Comparison of ENCODE assay signal across 1 cellular context in the genomic region with DNA sequence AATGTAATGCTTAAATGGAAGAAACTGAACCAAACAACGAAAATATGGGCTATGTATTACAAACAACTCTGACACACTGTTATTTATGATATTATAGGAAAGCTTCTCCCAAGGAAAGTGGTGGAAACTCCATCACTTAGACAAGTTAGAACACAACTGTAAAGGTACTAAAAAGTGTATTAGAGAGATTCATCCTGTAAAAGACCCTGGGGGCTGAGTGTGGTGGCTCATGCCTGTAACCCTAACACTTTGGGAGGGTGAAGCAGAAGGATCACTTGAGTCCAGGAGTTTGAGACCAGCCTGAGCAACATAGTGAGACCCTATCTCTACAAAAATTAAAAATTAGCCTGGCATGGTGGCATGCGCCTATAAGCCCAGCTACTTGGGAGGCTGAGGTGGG.
TF ChIP-seq lines count a peak whose summit lies in the region.

No MANE protein-coding gene starts in this region.

TF ChIP-seq in K562, 482 proteins besides CTCF, POLR2A, EP300 and RAD21 (continued from another document):
- TF ChIP-seq, protein P1, sequence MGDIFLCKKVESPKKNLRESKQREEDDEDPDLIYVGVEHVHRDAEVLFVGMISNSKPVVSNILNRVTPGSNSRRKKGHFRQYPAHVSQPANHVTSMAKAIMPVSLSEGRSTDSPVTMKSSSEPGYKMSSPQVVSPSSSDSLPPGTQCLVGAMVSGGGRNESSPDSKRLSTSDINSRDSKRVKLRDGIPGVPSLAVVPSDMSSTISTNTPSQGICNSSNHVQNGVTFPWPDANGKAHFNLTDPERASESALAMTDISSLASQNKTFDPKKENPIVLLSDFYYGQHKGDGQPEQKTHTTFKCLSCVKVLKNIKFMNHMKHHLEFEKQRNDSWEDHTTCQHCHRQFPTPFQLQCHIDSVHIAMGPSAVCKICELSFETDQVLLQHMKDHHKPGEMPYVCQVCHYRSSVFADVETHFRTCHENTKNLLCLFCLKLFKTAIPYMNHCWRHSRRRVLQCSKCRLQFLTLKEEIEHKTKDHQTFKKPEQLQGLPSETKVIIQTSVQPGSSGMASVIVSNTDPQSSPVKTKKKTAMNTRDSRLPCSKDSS (IDR thresholded peaks at IDR 0.05; ENCODE audit: low read depth, partially characterized antibody) = peak; percentile 65
- TF ChIP-seq, protein P2, sequence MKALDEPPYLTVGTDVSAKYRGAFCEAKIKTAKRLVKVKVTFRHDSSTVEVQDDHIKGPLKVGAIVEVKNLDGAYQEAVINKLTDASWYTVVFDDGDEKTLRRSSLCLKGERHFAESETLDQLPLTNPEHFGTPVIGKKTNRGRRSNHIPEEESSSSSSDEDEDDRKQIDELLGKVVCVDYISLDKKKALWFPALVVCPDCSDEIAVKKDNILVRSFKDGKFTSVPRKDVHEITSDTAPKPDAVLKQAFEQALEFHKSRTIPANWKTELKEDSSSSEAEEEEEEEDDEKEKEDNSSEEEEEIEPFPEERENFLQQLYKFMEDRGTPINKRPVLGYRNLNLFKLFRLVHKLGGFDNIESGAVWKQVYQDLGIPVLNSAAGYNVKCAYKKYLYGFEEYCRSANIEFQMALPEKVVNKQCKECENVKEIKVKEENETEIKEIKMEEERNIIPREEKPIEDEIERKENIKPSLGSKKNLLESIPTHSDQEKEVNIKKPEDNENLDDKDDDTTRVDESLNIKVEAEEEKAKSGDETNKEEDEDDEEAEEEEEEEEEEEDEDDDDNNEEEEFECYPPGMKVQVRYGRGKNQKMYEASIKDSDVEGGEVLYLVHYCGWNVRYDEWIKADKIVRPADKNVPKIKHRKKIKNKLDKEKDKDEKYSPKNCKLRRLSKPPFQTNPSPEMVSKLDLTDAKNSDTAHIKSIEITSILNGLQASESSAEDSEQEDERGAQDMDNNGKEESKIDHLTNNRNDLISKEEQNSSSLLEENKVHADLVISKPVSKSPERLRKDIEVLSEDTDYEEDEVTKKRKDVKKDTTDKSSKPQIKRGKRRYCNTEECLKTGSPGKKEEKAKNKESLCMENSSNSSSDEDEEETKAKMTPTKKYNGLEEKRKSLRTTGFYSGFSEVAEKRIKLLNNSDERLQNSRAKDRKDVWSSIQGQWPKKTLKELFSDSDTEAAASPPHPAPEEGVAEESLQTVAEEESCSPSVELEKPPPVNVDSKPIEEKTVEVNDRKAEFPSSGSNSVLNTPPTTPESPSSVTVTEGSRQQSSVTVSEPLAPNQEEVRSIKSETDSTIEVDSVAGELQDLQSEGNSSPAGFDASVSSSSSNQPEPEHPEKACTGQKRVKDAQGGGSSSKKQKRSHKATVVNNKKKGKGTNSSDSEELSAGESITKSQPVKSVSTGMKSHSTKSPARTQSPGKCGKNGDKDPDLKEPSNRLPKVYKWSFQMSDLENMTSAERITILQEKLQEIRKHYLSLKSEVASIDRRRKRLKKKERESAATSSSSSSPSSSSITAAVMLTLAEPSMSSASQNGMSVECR (CRISPR knock-in tag; IDR thresholded peaks at IDR 0.05) = no peak
- TF ChIP-seq, protein P3, sequence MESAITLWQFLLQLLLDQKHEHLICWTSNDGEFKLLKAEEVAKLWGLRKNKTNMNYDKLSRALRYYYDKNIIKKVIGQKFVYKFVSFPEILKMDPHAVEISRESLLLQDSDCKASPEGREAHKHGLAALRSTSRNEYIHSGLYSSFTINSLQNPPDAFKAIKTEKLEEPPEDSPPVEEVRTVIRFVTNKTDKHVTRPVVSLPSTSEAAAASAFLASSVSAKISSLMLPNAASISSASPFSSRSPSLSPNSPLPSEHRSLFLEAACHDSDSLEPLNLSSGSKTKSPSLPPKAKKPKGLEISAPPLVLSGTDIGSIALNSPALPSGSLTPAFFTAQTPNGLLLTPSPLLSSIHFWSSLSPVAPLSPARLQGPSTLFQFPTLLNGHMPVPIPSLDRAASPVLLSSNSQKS (CRISPR knock-in tag; IDR thresholded peaks at IDR 0.05) = no peak
